In the genomic region with DNA sequence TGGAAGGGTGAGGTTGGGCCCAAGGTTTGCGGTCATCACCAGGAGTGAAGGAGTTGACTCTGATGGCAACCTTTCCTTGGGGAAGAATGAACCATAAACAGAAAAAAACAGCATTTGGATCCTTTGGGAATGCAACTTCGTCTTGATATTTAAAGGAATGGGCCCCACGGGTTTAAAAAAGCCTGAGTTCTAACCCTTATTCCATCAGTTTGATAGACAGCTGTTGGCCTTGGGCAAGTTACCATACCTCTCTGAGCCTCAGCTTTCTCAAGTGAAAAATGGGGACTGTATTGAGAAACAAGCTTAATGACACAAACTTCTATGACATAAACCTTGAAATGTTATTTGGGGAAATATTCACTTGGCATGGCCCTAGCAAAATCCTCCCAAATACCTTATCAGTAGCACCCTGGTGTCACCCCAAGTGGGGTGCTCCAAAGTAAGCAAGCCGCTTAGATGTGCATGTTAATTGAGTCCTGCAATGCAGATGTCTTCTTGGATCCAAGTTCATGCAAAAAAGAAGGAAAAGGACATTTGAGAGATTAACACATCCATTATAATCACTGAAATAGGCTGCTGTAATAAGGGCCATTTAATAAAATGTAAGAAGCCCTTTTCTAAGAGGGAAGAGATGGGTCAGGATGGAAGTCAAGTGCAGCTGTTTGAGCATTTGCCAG, we compare ENCODE assay signal across 8 cellular contexts. TPM values are rescaled to one million over a fixed set of nuclear protein-coding genes. Genes with fewer than 3 reads are reported as not detected.
DNase-seq lines count a peak whose midpoint lies in the region; ATAC-seq and TF ChIP-seq lines count a peak whose summit lies in the region.

No MANE protein-coding gene starts in this region.

- peak overlapping the region; percentile 88 to 90 for H3K27ac ChIP-seq in ascending aorta
- H3K27ac ChIP-seq in suprapubic skin: peak overlapping the region; percentile 62

- intact Hi-C loops in ascending aorta (cut with DNase I): loop anchor here (1.0 to 5.0 kb wide), 2 partner anchors 10 to 696 kb away; a partner anchor contains a TSS

- DNase-seq in SIG-M5 treated with dmso at 0.1 percent for 504 hours (lab: John Stamatoyannopoulos, UW; ENCODE audit: unreplicated experiment) (peak; percentile 6), SIG-M5 (lab: John Stamatoyannopoulos, UW) (no peak), ascending aorta (ENCODE audit: low spot score in 2 of 2) (no peak), kidney epithelial cell (ENCODE audit: low read depth) (no peak), suprapubic skin (ENCODE audit: low spot score in 2 of 2) (no peak), 8988T (no peak), SHP77 treated with DMSO at 0.1 percent for 48 hours (lab: John Stamatoyannopoulos, UW) (no peak)

- no peak for ATAC-seq in HG02840 (IDR thresholded peaks at IDR 0.05; ENCODE audit: low FRiP score, unreplicated experiment)

- H3K9me3 ChIP-seq in ascending aorta: no peaks in the 10 kb centered on the region
- no peaks in the 10 kb centered on the region for H3K9me3 ChIP-seq in suprapubic skin

- TF ChIP-seq EP300 in suprapubic skin (IDR thresholded peaks at IDR 0.05): no peak

- H3K36me3 ChIP-seq in ascending aorta (no peaks in the 10 kb centered on the region), kidney epithelial cell (ENCODE audit: control insufficient read depth, insufficient read depth, low read length) (no peaks in the 10 kb centered on the region), suprapubic skin (no peaks in the 10 kb centered on the region)

- no peaks in the 10 kb centered on the region for H3K27me3 ChIP-seq in ascending aorta
- H3K27me3 ChIP-seq in kidney epithelial cell (ENCODE audit: control insufficient read depth, insufficient read depth, low read length): no peaks in the 10 kb centered on the region
- no peaks in the 10 kb centered on the region for H3K27me3 ChIP-seq in suprapubic skin

- 81% methylated on average over 4 of the region's 4 CpGs for WGBS in suprapubic skin

- H3K4me3 ChIP-seq in ascending aorta (peak overlapping the region; percentile 40 to 62), kidney epithelial cell (ENCODE audit: low read depth, low read length) (peak overlapping the region; percentile 34), suprapubic skin (peak overlapping the region; percentile 41)

- no peak for TF ChIP-seq POLR2A in suprapubic skin (IDR thresholded peaks at IDR 0.05)

- H3K4me1 ChIP-seq in ascending aorta (peaks cover 0 to 32% of the 10 kb centered on the region in 2 donors), suprapubic skin (peaks cover 44% of the 10 kb centered on the region)

- TF ChIP-seq CTCF in ascending aorta (IDR thresholded peaks at IDR 0.05): no peak
- TF ChIP-seq CTCF in kidney epithelial cell (IDR thresholded peaks at IDR 0.05; ENCODE audit: insufficient read depth, low read length, poor library complexity, severe bottlenecking): no peak
- no peak for TF ChIP-seq CTCF in suprapubic skin (IDR thresholded peaks at IDR 0.05)

RNA-seq across cellular contexts. Expression of a gene that starts 13.8 kb away (rescaled TPM):
- total RNA-seq in ascending aorta (95.0 TPM), kidney epithelial cell (12.0 and 20.0 TPM in 2 replicates), suprapubic skin (10 to 100 TPM; 64.3 to 77.9 (median 70.9) TPM)
